Comparison of ENCODE assay signal across 11 cellular contexts in the genomic region with DNA sequence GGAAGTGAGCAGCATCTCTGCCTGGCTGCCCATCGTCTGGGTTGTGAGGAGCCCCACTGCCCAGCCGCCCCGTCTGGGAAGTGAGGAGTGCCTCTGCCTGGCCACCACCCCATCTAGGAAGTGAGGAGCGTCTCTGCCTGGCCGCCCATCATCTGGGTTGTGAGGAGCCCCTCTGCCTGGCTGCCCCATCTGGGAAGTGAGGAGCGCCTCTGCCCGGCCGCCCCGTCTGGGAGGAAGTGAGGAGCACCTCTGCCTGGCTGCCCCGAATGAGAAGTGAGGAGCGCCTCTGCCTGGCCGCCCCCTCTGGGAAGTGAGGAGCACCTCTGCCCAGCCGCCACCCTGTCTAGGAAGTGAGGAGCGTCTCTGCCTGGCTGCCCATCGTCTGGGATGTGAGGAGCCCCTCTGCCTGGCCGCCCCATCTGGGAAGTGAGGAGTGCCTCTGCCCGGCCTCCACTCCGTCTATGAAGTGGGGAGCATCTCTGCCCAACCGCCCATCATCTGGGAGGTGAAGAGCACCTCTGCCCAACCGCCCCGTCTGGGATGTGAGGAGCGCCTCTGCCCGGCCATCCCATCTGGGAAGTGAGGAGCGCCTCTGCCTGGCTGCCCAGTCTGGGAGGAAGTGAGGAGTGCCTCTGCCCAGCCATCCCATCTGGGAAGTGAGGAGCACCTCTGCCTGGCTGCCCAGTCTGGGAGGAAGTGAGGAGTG. TPM values are rescaled to one million over a fixed set of nuclear protein-coding genes. Genes with fewer than 3 reads are reported as not detected.
"Had no signal": no experiment of that assay in that cellular context is flagged by ENCODE, and none has a peak within 500 bp of the region (broad histone marks: within the 10 kb centered on the region; RNA-seq: fewer than 3 reads in every experiment).

No MANE protein-coding gene starts in this region.

RNA-seq across cellular contexts. Expression of a gene that starts 11.4 kb away (rescaled TPM):
- total RNA-seq: OCI-LY7, PC-3, PC-9, Peyer's patch, Right ventricle myocardium inferior, Right ventricle myocardium superior, RPMI7951, SJCRH30, SJSA1, SK-MEL-5 had no signal
- polyA plus RNA-seq: SK-N-SH had no signal
